1 cellular context compared by ENCODE assay signal in genomic region chr7:128100225-128100948, GRCh38.
A peak's percentile ranks its signal among the peaks of the same experiment; 100 is the strongest.
TF ChIP-seq lines count a peak whose summit lies in the region.

No MANE protein-coding gene starts in this region.

TF ChIP-seq in HepG2, 621 proteins besides CTCF, POLR2A, EP300 and RAD21 (continued from another document):
- TF ChIP-seq BCL3 (CRISPR knock-in tag; IDR thresholded peaks at IDR 0.05) (no peak), ZNF720 (CRISPR knock-in tag; IDR thresholded peaks at IDR 0.05) (no peak), THAP11 (CRISPR knock-in tag; IDR thresholded peaks at IDR 0.05) (no peak), KDM6A (CRISPR knock-in tag; IDR thresholded peaks at IDR 0.05; ENCODE audit: low read depth) (no peak), NFE2L1 (CRISPR knock-in tag; IDR thresholded peaks at IDR 0.05; ENCODE audit: borderline replicate concordance) (no peak), NCOR1 (IDR thresholded peaks at IDR 0.05; ENCODE audit: borderline replicate concordance, low read length) (no peak), POLR2AphosphoS5 (IDR thresholded peaks at IDR 0.05; ENCODE audit: low read depth, low read length) (0 out of 2 replicates have a peak, but pooled peaks have one; percentile 16), KAT8 (CRISPR knock-in tag; IDR thresholded peaks at IDR 0.05) (no peak), ZBTB7B (CRISPR knock-in tag; IDR thresholded peaks at IDR 0.05) (no peak), HMG20A (CRISPR knock-in tag; IDR thresholded peaks at IDR 0.05; ENCODE audit: borderline replicate concordance) (no peak), KLF12 (CRISPR knock-in tag; IDR thresholded peaks at IDR 0.05; ENCODE audit: borderline replicate concordance) (no peak), ZNF143 (CRISPR knock-in tag; IDR thresholded peaks at IDR 0.05) (no peak), PHF5A (CRISPR knock-in tag; IDR thresholded peaks at IDR 0.05; ENCODE audit: low read depth, unreplicated experiment) (no peak), CENPT (CRISPR knock-in tag; IDR thresholded peaks at IDR 0.05; ENCODE audit: low read depth) (no peak), NR1H2 (CRISPR knock-in tag; IDR thresholded peaks at IDR 0.05; ENCODE audit: borderline replicate concordance, low read depth) (no peak), PAF1 (CRISPR knock-in tag; IDR thresholded peaks at IDR 0.05) (peak; percentile 85)
TF ChIP-seq in HepG2: peak in this region for 3.
